ENCODE assay signal across 8 cellular contexts in the genomic region with DNA sequence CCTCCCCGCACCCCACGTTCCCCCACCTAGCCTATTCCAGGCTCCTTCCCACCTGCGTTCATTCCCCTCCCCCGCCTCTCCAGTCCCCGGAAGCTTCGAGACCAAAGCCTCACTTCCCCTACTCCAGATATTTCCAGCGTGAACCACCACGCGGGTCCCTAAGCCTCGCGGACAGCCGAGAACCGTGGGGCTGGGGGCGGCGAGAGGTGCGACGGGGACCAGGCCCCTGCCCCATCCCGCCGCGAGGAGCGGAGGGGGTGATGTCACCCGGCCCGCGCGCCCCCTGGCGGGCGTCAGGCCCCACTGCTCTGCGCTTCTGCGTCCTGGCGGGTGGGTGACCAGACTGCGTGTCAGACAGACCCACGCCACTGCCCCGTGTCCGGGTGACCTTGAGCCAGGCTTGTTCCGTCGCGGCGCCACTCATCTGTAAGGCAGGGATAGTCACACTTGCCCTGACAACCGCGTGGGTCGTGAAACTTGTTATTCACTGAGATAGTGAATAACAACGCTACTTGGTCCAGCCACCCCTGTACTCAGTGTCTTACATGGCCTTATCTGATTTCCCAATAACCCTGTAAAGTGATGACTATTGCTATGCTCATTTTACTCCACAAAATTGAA. TPM values are rescaled to one million over a fixed set of nuclear protein-coding genes. Genes with fewer than 3 reads are reported as not detected.
DNase-seq lines count a peak whose midpoint lies in the region; ATAC-seq, FAIRE-seq and TF ChIP-seq lines count a peak whose summit lies in the region.

No MANE protein-coding gene starts in this region.

- FAIRE-seq in D721Med (lab: Jason Lieb, UNC) = no peak

- H3K4me1 ChIP-seq in HUES6 (ENCODE audit: control insufficient read depth, insufficient read depth, low read length) (peaks cover 32% of the 10 kb centered on the region), SJSA1 (replicated peaks) (peaks cover 22% of the 10 kb centered on the region), thymus (ENCODE audit: control insufficient read depth, insufficient read depth, low read length) (peaks cover 6% of the 10 kb centered on the region)

- H3K27me3 ChIP-seq in HUES6 (ENCODE audit: control insufficient read depth, insufficient read depth, low read length) (no peaks in the 10 kb centered on the region; the same call in 1 of the 2 replicates), SJSA1 (replicated peaks) (no peaks in the 10 kb centered on the region), thymus (ENCODE audit: control insufficient read depth, insufficient read depth) (no peaks in the 10 kb centered on the region)

- WGBS in thymus = 3% methylated on average over 42 of the region's 42 CpGs

- H3K36me3 ChIP-seq in HUES6 (ENCODE audit: control insufficient read depth, insufficient read depth, low read length) (peaks cover 18% of the 10 kb centered on the region), SJSA1 (no peaks in the 10 kb centered on the region), thymus (ENCODE audit: control insufficient read depth, insufficient read depth) (peaks cover 21% of the 10 kb centered on the region)

- peak overlapping the region; percentile 69 for H3K4me3 ChIP-seq in HUES6 (ENCODE audit: low read depth, low read length)
- peak overlapping the region; percentile 47 for H3K4me3 ChIP-seq in SJSA1
- H3K4me3 ChIP-seq in thymus (ENCODE audit: low read length) = peak overlapping the region; percentile 52

- no peak overlapping the region for H3K27ac ChIP-seq in HUES6 (ENCODE audit: low read depth, low read length)
- H3K27ac ChIP-seq in SJSA1 = peak overlapping the region; percentile 81
- H3K27ac ChIP-seq in thymus (ENCODE audit: low read depth) = peak overlapping the region; percentile 90

- CTCF ChIA-PET in activated naive CD4-positive, alpha-beta T cell treated with anti-CD3 and anti-CD28 coated beads, Interleukin-2, amount 10 ng/mL, durations not matched to agents 7 days and 5 days (lab: Charles Lee) = interaction anchor here (0.6 to 2.1 kb wide), 14 partner anchors 9 to 141 kb away, joined by 3 to 15 read pairs (median 4); a partner anchor contains a TSS

- H3K9me3 Mint-ChIP-seq in activated naive CD4-positive, alpha-beta T cell treated with anti-CD3 and anti-CD28 coated beads, Interleukin-2, amount 10 ng/mL, durations not matched to agents 7 days and 5 days = no peaks in the 10 kb centered on the region

- peaks cover 3% of the 10 kb centered on the region for H3K36me3 Mint-ChIP-seq in activated naive CD4-positive, alpha-beta T cell treated with anti-CD3 and anti-CD28 coated beads, Interleukin-2, amount 10 ng/mL, durations not matched to agents 7 days and 5 days

- peak; percentile 62 for ATAC-seq in GM21367 (IDR thresholded peaks at IDR 0.05; ENCODE audit: unreplicated experiment)

- H3K9me3 ChIP-seq in HUES6 (ENCODE audit: control insufficient read depth, insufficient read depth, low read depth, low read length) (no peaks in the 10 kb centered on the region), SJSA1 (replicated peaks) (no peaks in the 10 kb centered on the region), thymus (ENCODE audit: control insufficient read depth) (no peaks in the 10 kb centered on the region)

- peak overlapping the region; percentile 91 for H3K27ac Mint-ChIP-seq in activated naive CD4-positive, alpha-beta T cell treated with anti-CD3 and anti-CD28 coated beads, Interleukin-2, amount 10 ng/mL, durations not matched to agents 7 days and 5 days

- TF ChIP-seq CTCF in D721Med (IDR thresholded peaks at IDR 0.05; ENCODE audit: insufficient read depth, missing control alignments) = peak; percentile 65

- DNase-seq in D721Med (ENCODE audit: insufficient read length, low spot score) (no peak), SJSA1 (ENCODE audit: low read depth in 1 of 2, low spot score in 2 of 2) (peak; percentile 78), glomerular visceral epithelial cell (ENCODE audit: extremely low spot score) (peak; percentile 78), occipital lobe (lab: John Stamatoyannopoulos, UW) (peak; percentile 79)
- peak; percentile 82 for DNase-seq in activated naive CD4-positive, alpha-beta T cell treated with anti-CD3 and anti-CD28 coated beads, Interleukin-2, amount 10 ng/mL, durations not matched to agents 7 days and 5 days

- H3K4me1 Mint-ChIP-seq in activated naive CD4-positive, alpha-beta T cell treated with anti-CD3 and anti-CD28 coated beads, Interleukin-2, amount 10 ng/mL, durations not matched to agents 7 days and 5 days = peaks cover 22% of the 10 kb centered on the region

- H3K9ac ChIP-seq in HUES6 (ENCODE audit: low read length) = peak overlapping the region; percentile 56

- H3K27me3 Mint-ChIP-seq in activated naive CD4-positive, alpha-beta T cell treated with anti-CD3 and anti-CD28 coated beads, Interleukin-2, amount 10 ng/mL, durations not matched to agents 7 days and 5 days = peaks cover 8% of the 10 kb centered on the region

- H3K4me3 Mint-ChIP-seq in activated naive CD4-positive, alpha-beta T cell treated with anti-CD3 and anti-CD28 coated beads, Interleukin-2, amount 10 ng/mL, durations not matched to agents 7 days and 5 days = peak overlapping the region; percentile 79

RNA-seq across cellular contexts. Expression of a gene that starts 9.0 kb away (rescaled TPM):
- 1,415 and 1,548 TPM in 2 replicates for total RNA-seq in SJSA1 (2014; rRNA removed; shearing (Covaris generic))
- total RNA-seq in occipital lobe = 440 TPM
- polyA plus RNA-seq in thymus = 252 TPM

RNA-seq across cellular contexts. Expression of a gene that starts 14.5 kb away (rescaled TPM):
- total RNA-seq in SJSA1 (2014; rRNA removed; shearing (Covaris generic)) = 6.7 and 11.0 TPM in 2 replicates
- 5.5 TPM for total RNA-seq in occipital lobe
- 17.9 TPM for polyA plus RNA-seq in thymus

RNA-seq across cellular contexts. Expression of a gene that starts 19.4 kb away (rescaled TPM):
- 89.9 and 107 TPM in 2 replicates for total RNA-seq in SJSA1 (2014; rRNA removed; shearing (Covaris generic))
- total RNA-seq in occipital lobe = 33.1 TPM
- polyA plus RNA-seq in thymus = 18.8 TPM

RNA-seq across cellular contexts. Expression of a gene that starts 21.2 kb away (rescaled TPM):
- total RNA-seq in SJSA1 (2014; rRNA removed; shearing (Covaris generic)) = 0.53 TPM in 1 of 2 replicates, not detected in the other
- total RNA-seq in occipital lobe = not detected
- 0.80 TPM for polyA plus RNA-seq in thymus

RNA-seq across cellular contexts. Expression of a gene that starts 27.4 kb away (rescaled TPM):
- 17.6 and 37.6 TPM in 2 replicates for total RNA-seq in SJSA1 (2014; rRNA removed; shearing (Covaris generic))
- total RNA-seq in occipital lobe = 7.8 TPM
- polyA plus RNA-seq in thymus = 16.4 TPM
